Comparison of ENCODE assay signal across 11 cellular contexts in genomic region chr5:142120247-142120935, GRCh38. TPM values are rescaled to one million over a fixed set of nuclear protein-coding genes. Genes with fewer than 3 reads are reported as not detected.
DNase-seq lines count a peak whose midpoint lies in the region; ATAC-seq and TF ChIP-seq lines count a peak whose summit lies in the region.
"Had no signal": no experiment of that assay in that cellular context is flagged by ENCODE, and none has a peak within 500 bp of the region (broad histone marks: within the 10 kb centered on the region; RNA-seq: fewer than 3 reads in every experiment).

No MANE protein-coding gene starts in this region.

- CTCF ChIA-PET in activated CD8-positive, alpha-beta memory T cell treated with anti-CD3 and anti-CD28 coated beads, Interleukin-2, amount 10 ng/mL, durations not matched to agents 7 days and 5 days (lab: Charles Lee), result interaction anchor here (0.9 to 1.7 kb wide), 4 partner anchors 10 to 126 kb away, joined by 3 to 4 read pairs (median 4); partner anchors contain the start of gene GNPDA1

- TF ChIP-seq CTCF in adrenal gland (IDR thresholded peaks at IDR 0.05) (no peak), nephron (IDR thresholded peaks at IDR 0.05; ENCODE audit: unreplicated experiment in 3 of 3) (no peak)

- H3K4me3 ChIP-seq in adrenal gland, result no peak overlapping the region

- no peaks in the 10 kb centered on the region for H3K27me3 Mint-ChIP-seq in activated CD8-positive, alpha-beta memory T cell treated with anti-CD3 and anti-CD28 coated beads, Interleukin-2, amount 10 ng/mL, durations not matched to agents 7 days and 5 days
- no peaks in the 10 kb centered on the region for H3K27me3 Mint-ChIP-seq in nephron (ENCODE audit: low read depth)

- peak overlapping the region; percentile 65 for H3K27ac Mint-ChIP-seq in activated CD8-positive, alpha-beta memory T cell treated with anti-CD3 and anti-CD28 coated beads, Interleukin-2, amount 10 ng/mL, durations not matched to agents 7 days and 5 days
- peak overlapping the region; percentile 61 to 78 (median 74) for H3K27ac Mint-ChIP-seq in nephron

- no peak overlapping the region for H3K4me3 Mint-ChIP-seq in activated CD8-positive, alpha-beta memory T cell treated with anti-CD3 and anti-CD28 coated beads, Interleukin-2, amount 10 ng/mL, durations not matched to agents 7 days and 5 days
- H3K4me3 Mint-ChIP-seq in nephron, result no peak overlapping the region

- no peaks in the 10 kb centered on the region for H3K27me3 ChIP-seq in adrenal gland

- peaks cover 30 to 50% of the 10 kb centered on the region in 2 donors for H3K4me1 ChIP-seq in adrenal gland (replicated peaks in 1 of 2)

- no peak for TF ChIP-seq POLR2A in adrenal gland (IDR thresholded peaks at IDR 0.05)

- peaks cover 35% of the 10 kb centered on the region for H3K36me3 Mint-ChIP-seq in activated CD8-positive, alpha-beta memory T cell treated with anti-CD3 and anti-CD28 coated beads, Interleukin-2, amount 10 ng/mL, durations not matched to agents 7 days and 5 days
- peaks cover 52% of the 10 kb centered on the region for H3K36me3 Mint-ChIP-seq in nephron (ENCODE audit: low read depth)

- peak; percentile 39 for ATAC-seq in activated CD8-positive, alpha-beta memory T cell treated with anti-CD3 and anti-CD28 coated beads, Interleukin-2, amount 10 ng/mL, durations not matched to agents 7 days and 5 days

- H3K9me3 Mint-ChIP-seq in activated CD8-positive, alpha-beta memory T cell treated with anti-CD3 and anti-CD28 coated beads, Interleukin-2, amount 10 ng/mL, durations not matched to agents 7 days and 5 days (ENCODE audit: low read depth), result no peaks in the 10 kb centered on the region
- H3K9me3 Mint-ChIP-seq in nephron, result peaks cover 6% of the 10 kb centered on the region

- peaks cover 49% of the 10 kb centered on the region for H3K4me1 Mint-ChIP-seq in activated CD8-positive, alpha-beta memory T cell treated with anti-CD3 and anti-CD28 coated beads, Interleukin-2, amount 10 ng/mL, durations not matched to agents 7 days and 5 days
- H3K4me1 Mint-ChIP-seq in nephron, result peaks cover 46% of the 10 kb centered on the region

- H3K36me3 ChIP-seq in adrenal gland (replicated peaks in 1 of 2), result no peaks in the 10 kb centered on the region

- DNase-seq in activated CD8-positive, alpha-beta memory T cell treated with anti-CD3 and anti-CD28 coated beads, Interleukin-2, amount 10 ng/mL, durations not matched to agents 7 days and 5 days, result no peak
- DNase-seq in activated CD8-positive, alpha-beta memory T cell treated with anti-CD3 and anti-CD28 coated beads for 24 hours, result no peak
- DNase-seq in M059J (ENCODE audit: low read depth) (peak; percentile 42), adrenal gland (no peak), globus pallidus (ENCODE audit: low spot score) (no peak), anterior cingulate cortex (lab: John Stamatoyannopoulos, UW) (no peak), NCI-H510A (lab: John Stamatoyannopoulos, UW) (no peak)
- DNase-seq: Kasumi-1, NCI-H1436 treated with DMSO at 0.1 percent for 48 hours, NCI-H2227 treated with DMSO at 0.1 percent for 48 hours had no signal

- intact Hi-C loops in adrenal gland (cut with DNase I), result no loop called here

- 42 to 58% (median 54%) methylated on average over 3 of the region's 3 CpGs for WGBS in adrenal gland, 4 donors

- H3K27ac ChIP-seq in adrenal gland, result peak overlapping the region in 3 of 5 donors; percentile 36 to 44 (median 44)

- no peaks in the 10 kb centered on the region for H3K9me3 ChIP-seq in adrenal gland (replicated peaks in 1 of 3)

RNA-seq across cellular contexts. Expression of gene NDFIP1, which starts 11.8 kb away (rescaled TPM):
- total RNA-seq in activated CD8-positive, alpha-beta memory T cell treated with anti-CD3 and anti-CD28 coated beads, Interleukin-2, amount 10 ng/mL, durations not matched to agents 7 days and 5 days, result 10 to 100 TPM; 28.5 to 31.7 TPM
- total RNA-seq in M059J (2014; rRNA removed; shearing (Covaris generic)), result 54.8 and 83.9 TPM in 2 replicates
- total RNA-seq in adrenal gland, result 100 to 1,000 TPM in 3 of 8 donors, 10 to 100 TPM in 5; 70.6 to 313 (median 90.6) TPM
- polyA plus RNA-seq in adrenal gland, result 100 to 1,000 TPM in 1 of 3 donors, 10 to 100 TPM in 2; 26.7 to 121 (median 31.5) TPM
